ENCODE assay signal across 9 cellular contexts in the genomic region with DNA sequence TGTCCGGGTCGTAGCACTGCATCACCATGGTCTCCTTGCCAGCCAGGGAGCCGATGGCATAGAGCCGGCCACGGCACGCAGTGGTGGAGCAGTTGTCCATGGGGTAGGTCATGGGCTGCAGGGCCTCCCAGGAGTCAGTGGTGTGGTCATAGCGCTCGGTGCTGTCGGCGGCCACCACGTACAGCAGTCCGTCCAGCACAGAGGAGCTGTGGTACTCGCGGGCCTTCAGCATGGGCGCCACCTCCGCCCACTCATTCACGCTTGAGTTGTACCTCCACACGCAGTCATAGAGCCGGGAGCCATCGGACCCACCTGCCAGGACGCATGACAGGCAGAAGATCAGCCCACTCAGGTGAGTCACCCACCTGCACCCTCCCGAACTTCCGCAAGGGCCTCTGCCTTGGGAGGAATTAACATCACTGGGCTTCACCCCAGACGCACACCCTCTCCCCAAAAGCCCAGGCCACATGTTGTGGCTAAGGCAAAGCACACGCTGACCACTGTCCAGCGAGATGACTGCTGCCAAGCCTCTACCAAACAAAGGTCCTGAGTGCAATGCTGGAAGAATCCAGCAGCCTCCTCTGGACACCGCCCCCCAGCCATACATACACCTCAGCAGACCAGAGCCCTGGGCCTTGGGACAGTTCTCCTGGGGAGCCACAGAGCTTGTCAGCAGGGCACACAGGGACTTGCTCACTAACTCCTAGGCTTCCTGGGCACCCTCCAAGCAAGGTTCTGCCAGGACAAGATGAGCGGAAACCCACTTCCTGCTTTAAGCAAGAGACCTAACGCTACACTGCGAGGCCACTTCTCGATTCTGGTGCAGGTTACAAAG. TPM values are rescaled to one million over a fixed set of nuclear protein-coding genes. Genes with fewer than 3 reads are reported as not detected.
DNase-seq lines count a peak whose midpoint lies in the region; ATAC-seq and TF ChIP-seq lines count a peak whose summit lies in the region.
"Had no signal": no experiment of that assay in that cellular context is flagged by ENCODE, and none has a peak within 500 bp of the region (broad histone marks: within the 10 kb centered on the region; RNA-seq: fewer than 3 reads in every experiment).

No MANE protein-coding gene starts in this region.

- H3K36me3 Mint-ChIP-seq in endodermal cell (ENCODE audit: low read depth) (peaks cover 28% of the 10 kb centered on the region), progenitor cell of endocrine pancreas (ENCODE audit: insufficient read depth) (peaks cover 5% of the 10 kb centered on the region)

- H3K27me3 ChIP-seq in HUES64 (ENCODE audit: insufficient read depth, low read length) (no peaks in the 10 kb centered on the region), endodermal cell (ENCODE audit: control insufficient read depth, insufficient read depth, low read length, poor library complexity, severe bottlenecking) (no peaks in the 10 kb centered on the region), H7 (ENCODE audit: control insufficient read depth, insufficient read depth, low read length) (0 out of 2 replicates have a peak, but pooled peaks cover 2% of the 10 kb centered on the region)

- TF ChIP-seq CTCF in endodermal cell (conservative IDR thresholded peaks at IDR 0.05) (no peak), progenitor cell of endocrine pancreas (IDR thresholded peaks at IDR 0.05; ENCODE audit: unreplicated experiment) (no peak), GM13976 (IDR thresholded peaks at IDR 0.05; ENCODE audit: borderline replicate concordance, control extremely low read depth, extremely low read depth, insufficient read depth, missing control alignments) (no peak)

- peaks cover 20% of the 10 kb centered on the region; the same call in 1 of the 2 replicates for H3K4me1 ChIP-seq in HUES64 (ENCODE audit: insufficient read depth, low read length)
- H3K4me1 ChIP-seq in endodermal cell (ENCODE audit: control insufficient read depth, insufficient read depth, low read length), result peaks cover 10% of the 10 kb centered on the region

- peaks cover 49% of the 10 kb centered on the region for H3K36me3 ChIP-seq in HUES64 (ENCODE audit: insufficient read depth, low read length)
- peaks cover 38% of the 10 kb centered on the region for H3K36me3 ChIP-seq in endodermal cell (ENCODE audit: control insufficient read depth, insufficient read depth, low read length)
- peaks cover 22% of the 10 kb centered on the region for H3K36me3 ChIP-seq in H7 (replicated peaks; ENCODE audit: control insufficient read depth, insufficient read depth, low read length)

- H3K4me3 ChIP-seq in HUES64 (ENCODE audit: low read length) (0 out of 2 replicates have a peak overlapping the region, but pooled peaks have one; percentile 18), endodermal cell (ENCODE audit: low read length) (no peak overlapping the region), H7 (ENCODE audit: insufficient read depth, low read depth, low read length) (no peak overlapping the region)

- DNase-seq in activated CD4-positive, alpha-beta T cell treated with anti-CD3 and anti-CD28 coated beads, Interleukin-2, amount 50 U/mL, for 4 hours, result peak; percentile 60 to 68
- DNase-seq in endodermal cell, result no peak
- no peak for DNase-seq in progenitor cell of endocrine pancreas (ENCODE audit: low spot score, unreplicated experiment)
- no peak for DNase-seq in cerebellum (ENCODE audit: low spot score)
- DNase-seq in H7, result no peak
- no peak for DNase-seq in GM13976 (ENCODE audit: low spot score)

- H3K9ac ChIP-seq in HUES64 (ENCODE audit: low read depth, low read length) (no peak overlapping the region), endodermal cell (ENCODE audit: extremely low read depth, low read length, poor library complexity, severe bottlenecking) (no peak overlapping the region)

- H3K27ac Mint-ChIP-seq in endodermal cell (peak overlapping the region; percentile 12), progenitor cell of endocrine pancreas (peak overlapping the region; percentile 24)

- no peak overlapping the region for H3K27ac ChIP-seq in HUES64 (ENCODE audit: low read depth, low read length)
- no peak overlapping the region for H3K27ac ChIP-seq in endodermal cell (ENCODE audit: low read depth, low read length)

- no peak overlapping the region for H3K4me3 Mint-ChIP-seq in endodermal cell
- H3K4me3 Mint-ChIP-seq in progenitor cell of endocrine pancreas (ENCODE audit: low read depth), result peak overlapping the region; percentile 26

- H3K9me3 Mint-ChIP-seq in endodermal cell (no peaks in the 10 kb centered on the region), progenitor cell of endocrine pancreas (ENCODE audit: low read depth) (no peaks in the 10 kb centered on the region)

- H3K27me3 Mint-ChIP-seq in endodermal cell (ENCODE audit: insufficient read depth), result no peaks in the 10 kb centered on the region
- H3K27me3 Mint-ChIP-seq in progenitor cell of endocrine pancreas, result no peaks in the 10 kb centered on the region

- no peak for ATAC-seq in HG03571 (IDR thresholded peaks at IDR 0.05; ENCODE audit: unreplicated experiment)

- in situ Hi-C loops in GM13976 (cut with MboI; ENCODE audit: low sequenced_read_pairs, unreplicated experiment), result no loop called here

- WGBS in HUES64, result 94% methylated on average over 31 of the region's 31 CpGs
- 94 to 96% methylated on average over 20 to 31 of the region's 31 CpGs for WGBS in endodermal cell (ENCODE audit: insufficient coverage in 1 of 2, insufficient read length in 1 of 2), 2 experiments

- H3K9me3 ChIP-seq in HUES64 (ENCODE audit: insufficient read depth, low read depth, low read length) (no peaks in the 10 kb centered on the region), endodermal cell (ENCODE audit: control insufficient read depth, low read length) (no peaks in the 10 kb centered on the region)

- H3K4me1 Mint-ChIP-seq in endodermal cell (peaks cover 18% of the 10 kb centered on the region), progenitor cell of endocrine pancreas (ENCODE audit: low read depth) (peaks cover 22% of the 10 kb centered on the region)

RNA-seq across cellular contexts. Expression of a gene that starts 3.3 kb away (rescaled TPM):
- polyA plus RNA-seq in HUES64 (2013, experiment 1 of 2), result 12.7 TPM
- 10.0 TPM for polyA plus RNA-seq in HUES64 (2013, experiment 2 of 2)
- 10 to 100 TPM; 10.9 to 13.2 TPM for total RNA-seq in endodermal cell
- polyA plus RNA-seq in endodermal cell (2013, experiment 1 of 2), result 8.8 TPM
- polyA plus RNA-seq in endodermal cell (2013, experiment 2 of 2), result 7.9 TPM
- total RNA-seq in progenitor cell of endocrine pancreas, result 21.0 and 21.3 TPM in 2 replicates
- 6.1 TPM for total RNA-seq in cerebellum
- 35.0 and 41.1 TPM in 2 replicates for total RNA-seq in H7 (2014; rRNA removed; shearing (Covaris generic))

RNA-seq across cellular contexts. Expression of a gene that starts 14.2 kb away (rescaled TPM):
- 22.4 TPM for polyA plus RNA-seq in HUES64 (2013, experiment 1 of 2)
- polyA plus RNA-seq in HUES64 (2013, experiment 2 of 2), result 25.9 TPM
- total RNA-seq in endodermal cell (10 to 100 TPM; 36.9 to 47.8 TPM), progenitor cell of endocrine pancreas (29.1 TPM in 2 replicates), cerebellum (9.5 TPM)
- polyA plus RNA-seq in endodermal cell (2013, experiment 1 of 2), result 27.3 TPM
- 25.9 TPM for polyA plus RNA-seq in endodermal cell (2013, experiment 2 of 2)
- total RNA-seq in H7 (2014; rRNA removed; shearing (Covaris generic)), result 36.6 and 44.5 TPM in 2 replicates

RNA-seq across cellular contexts. Expression of a gene that starts 19.6 kb away (rescaled TPM):
- 16.3 TPM for polyA plus RNA-seq in HUES64 (2013, experiment 1 of 2)
- 12.2 TPM for polyA plus RNA-seq in HUES64 (2013, experiment 2 of 2)
- total RNA-seq in endodermal cell (10 to 100 TPM; 28.2 to 31.0 TPM), progenitor cell of endocrine pancreas (49.7 and 55.9 TPM in 2 replicates), cerebellum (15.5 TPM)
- polyA plus RNA-seq in endodermal cell (2013, experiment 1 of 2), result 22.8 TPM
- 22.7 TPM for polyA plus RNA-seq in endodermal cell (2013, experiment 2 of 2)
- total RNA-seq in H7 (2014; rRNA removed; shearing (Covaris generic)), result 40.3 and 40.4 TPM in 2 replicates

RNA-seq across cellular contexts. Expression of a gene that starts 25.3 kb away (rescaled TPM):
- polyA plus RNA-seq in HUES64 (2013, experiment 1 of 2), result 12.7 TPM
- 13.1 TPM for polyA plus RNA-seq in HUES64 (2013, experiment 2 of 2)
- total RNA-seq in endodermal cell (10 to 100 TPM; 13.0 to 22.4 TPM), progenitor cell of endocrine pancreas (22.9 TPM in 2 replicates), cerebellum (20.6 TPM)
- polyA plus RNA-seq in endodermal cell (2013, experiment 1 of 2), result 26.7 TPM
- polyA plus RNA-seq in endodermal cell (2013, experiment 2 of 2), result 23.5 TPM
- total RNA-seq in H7 (2014; rRNA removed; shearing (Covaris generic)), result 47.7 and 62.9 TPM in 2 replicates

RNA-seq across cellular contexts. Expression of a gene that starts 44.3 kb away (rescaled TPM):
- polyA plus RNA-seq in HUES64 (2013, experiment 1 of 2), result not detected
- not detected for polyA plus RNA-seq in HUES64 (2013, experiment 2 of 2)
- total RNA-seq in endodermal cell (under 1 TPM; 0.31 to 0.51 TPM), progenitor cell of endocrine pancreas (not detected in 2 replicates), cerebellum (not detected)
- polyA plus RNA-seq in endodermal cell (2013, experiment 1 of 2), result not detected
- polyA plus RNA-seq in endodermal cell (2013, experiment 2 of 2), result not detected
- 0.10 and 0.15 TPM in 2 replicates for total RNA-seq in H7 (2014; rRNA removed; shearing (Covaris generic))
- total RNA-seq: NCI-H460 had no signal

Comparison
In these comparisons a context has a peak if more than half of its experiments do, and no peak if none do; other contexts are left out.
1. DNase-seq: peak in activated CD4-positive, alpha-beta T cell treated with anti-CD3 and anti-CD28 coated beads, Interleukin-2, amount 50 U/mL, for 4 hours (2 of 2); none in endodermal cell (single experiment), progenitor cell of endocrine pancreas (single experiment), cerebellum (single experiment), H7 (single experiment) and GM13976 (single experiment).